Comparison of ENCODE assay signal across 12 cellular contexts in the genomic region with DNA sequence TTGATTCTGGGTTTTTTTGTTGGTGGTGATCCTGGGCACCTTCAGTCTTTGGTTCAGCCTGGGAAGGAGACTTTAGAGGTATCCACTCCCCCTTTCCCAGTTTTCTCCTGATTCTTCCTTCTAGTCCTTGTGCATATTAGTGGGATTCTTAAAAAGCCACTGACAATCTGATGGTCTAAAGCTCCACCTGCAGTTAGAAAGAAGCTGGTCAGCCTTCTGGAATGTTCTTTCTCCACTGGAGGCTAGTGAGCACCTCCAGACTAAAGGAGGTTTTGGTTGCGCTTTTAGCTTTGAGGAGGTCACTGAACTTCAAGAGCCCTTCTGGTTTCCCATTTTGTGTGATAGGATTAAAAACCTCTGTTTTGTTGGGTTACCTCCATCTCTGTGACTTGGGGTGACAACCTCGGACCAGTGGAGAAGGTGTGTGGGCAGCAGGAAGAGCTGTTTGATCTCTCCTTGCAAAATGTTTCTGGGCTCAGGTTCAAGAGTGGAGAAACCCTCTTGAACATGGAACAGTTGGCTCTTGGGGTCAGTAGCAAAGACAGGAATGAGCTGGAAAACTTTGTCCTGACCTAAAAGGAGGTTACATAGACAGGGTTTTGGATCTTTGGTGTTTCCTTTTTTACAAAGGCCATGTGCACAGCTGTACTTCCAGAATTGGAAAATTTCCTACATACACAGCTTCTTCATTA. TPM values are rescaled to one million over a fixed set of nuclear protein-coding genes. Genes with fewer than 3 reads are reported as not detected.
DNase-seq lines count a peak whose midpoint lies in the region; ATAC-seq and TF ChIP-seq lines count a peak whose summit lies in the region.
"Had no signal": no experiment of that assay in that cellular context is flagged by ENCODE, and none has a peak within 500 bp of the region (broad histone marks: within the 10 kb centered on the region; RNA-seq: fewer than 3 reads in every experiment).

No MANE protein-coding gene starts in this region.

- ATAC-seq in heart right ventricle, result peak in 5 of 8 donors; percentile 19 to 56 (median 36)

- H3K4me1 ChIP-seq in heart right ventricle (peaks cover 0 to 59% (median 46%) of the 10 kb centered on the region in 9 donors), uterus (no peaks in the 10 kb centered on the region)

- no peak overlapping the region for H3K27ac ChIP-seq in heart right ventricle
- no peak overlapping the region for H3K27ac ChIP-seq in uterus
- H3K27ac ChIP-seq: neural progenitor cell, vagina had no signal

- TF ChIP-seq POLR2A in uterus (IDR thresholded peaks at IDR 0.05), result no peak

- H3K4me3 ChIP-seq in heart right ventricle (no peak overlapping the region), astrocyte of the spinal cord (ENCODE audit: low read depth, low read length) (no peak overlapping the region), uterus (no peak overlapping the region)
- H3K4me3 ChIP-seq: neural progenitor cell, vagina had no signal

- intact Hi-C loops in heart right ventricle (cut with DNase I), result no loop called here
- intact Hi-C loops in cardiac septum (cut with DNase I), result no loop called here
- intact Hi-C loops in uterus (cut with DNase I; ENCODE audit: low total_unique reads), result no loop called here

- in situ Hi-C loops in astrocyte of the spinal cord (cut with HindIII; ENCODE audit: low sequenced_read_pairs), result no loop called here

- H3K27me3 ChIP-seq in heart right ventricle, result no peaks in the 10 kb centered on the region
- no peaks in the 10 kb centered on the region for H3K27me3 ChIP-seq in uterus
- H3K27me3 ChIP-seq: neural progenitor cell, vagina had no signal

- TF ChIP-seq CTCF in heart right ventricle (IDR thresholded peaks at IDR 0.05) (peak in 6 of 9 donors; percentile 16 to 48 (median 38)), astrocyte of the spinal cord (IDR thresholded peaks at IDR 0.05; ENCODE audit: low read depth, low read length) (peak; percentile 34), uterus (IDR thresholded peaks at IDR 0.05) (peak; percentile 6 to 29 (median 18))

- 71 to 82% methylated on average over 2 of the region's 2 CpGs for WGBS in heart right ventricle, 2 donors

- H3K9me3 ChIP-seq in heart right ventricle, result no peaks in the 10 kb centered on the region
- H3K9me3 ChIP-seq in uterus, result no peaks in the 10 kb centered on the region
- H3K9me3 ChIP-seq: vagina had no signal

- DNase-seq in heart right ventricle (no peak), cardiac septum (ENCODE audit: low spot score) (no peak), astrocyte of the spinal cord (ENCODE audit: low read depth, low spot score) (peak; percentile 38), kidney tubule cell (ENCODE audit: low spot score) (peak; percentile 10), uterus (no peak), RKO (ENCODE audit: low spot score) (no peak), SW480 (ENCODE audit: low spot score) (no peak)
- no peak for DNase-seq in NK-92 treated with Interleukin-12 subunit alpha and Interleukin-12 subunit beta, amount 100 ng/mL, for 24 hours (lab: John Stamatoyannopoulos, UW)
- DNase-seq: activated T-cell treated with anti-CD3 and anti-CD28 coated beads, Interleukin-2, amount 50 U/mL, for 48 hours; central memory CD4-positive, alpha-beta T cell had no signal

- H3K36me3 ChIP-seq in heart right ventricle, result peaks cover 0 to 6% (median 0%) of the 10 kb centered on the region in 9 donors
- no peaks in the 10 kb centered on the region for H3K36me3 ChIP-seq in uterus
- H3K36me3 ChIP-seq: neural progenitor cell, vagina had no signal

RNA-seq across cellular contexts. Expression of gene JARID2, which starts 29.0 kb away (rescaled TPM):
- total RNA-seq in heart right ventricle, result 10 to 100 TPM in 4 of 10 donors, 1 to 10 TPM in 6; 5.8 to 11.6 (median 9.4) TPM
- polyA plus RNA-seq in heart right ventricle, result 1 to 10 TPM; 2.3 to 5.1 TPM
- 4.5 TPM for total RNA-seq in cardiac septum
- total RNA-seq in uterus, result 10 to 100 TPM in 2 of 4 donors, 1 to 10 TPM in 2; 2.6 to 15.8 (median 8.0) TPM

Comparison
In these comparisons a context has a peak if more than half of its experiments do, and no peak if none do; other contexts are left out.
1. DNase-seq: peak in astrocyte of the spinal cord (single experiment) and kidney tubule cell (single experiment); none in heart right ventricle (0 of 2), cardiac septum (single experiment), uterus (0 of 2), RKO (single experiment), NK-92 treated with Interleukin-12 subunit alpha and Interleukin-12 subunit beta, amount 100 ng/mL, for 24 hours (single experiment) and SW480 (single experiment).
2. Peak in every context shown above with its lines, with median percentiles within 50 percentile points of each other: CTCF ChIP-seq.